Comparison of ENCODE assay signal across 8 cellular contexts in genomic region chr5:77852068-77852513, GRCh38.
DNase-seq lines count a peak whose midpoint lies in the region; ATAC-seq and TF ChIP-seq lines count a peak whose summit lies in the region.

No MANE protein-coding gene starts in this region.

- H3K27ac ChIP-seq in HUES48 (ENCODE audit: low read depth, low read length) (no peak overlapping the region), dorsolateral prefrontal cortex (peak overlapping the region; percentile 1 to 94 (median 81))
- H3K27ac ChIP-seq in naive thymus-derived CD4-positive, alpha-beta T cell (ENCODE audit: low read depth, low read length): no peak overlapping the region

- TF ChIP-seq CTCF in AG04449 (IDR thresholded peaks at IDR 0.05; ENCODE audit: insufficient read depth, low read length, missing control alignments) (no peak), dorsolateral prefrontal cortex (IDR thresholded peaks at IDR 0.05 in 54 of 56, conservative IDR thresholded peaks at IDR 0.05 in 2 of 56; ENCODE audit: low read depth in 1 of 56, partially characterized antibody in 56 of 56) (peak in 1 of 56 donors; percentile 5)

- H3K9me3 Mint-ChIP-seq in naive thymus-derived CD4-positive, alpha-beta T cell: peaks cover 0 to 4% (median 0%) of the 10 kb centered on the region in 11 donors

- H3K27ac Mint-ChIP-seq in naive thymus-derived CD4-positive, alpha-beta T cell: peak overlapping the region in 2 of 9 donors; percentile 17 to 64

- H3K36me3 Mint-ChIP-seq in naive thymus-derived CD4-positive, alpha-beta T cell: no peaks in the 10 kb centered on the region

- H3K27me3 Mint-ChIP-seq in naive thymus-derived CD4-positive, alpha-beta T cell: peaks cover 18 to 77% (median 55%) of the 10 kb centered on the region in 5 donors

- no peak for ATAC-seq in naive thymus-derived CD4-positive, alpha-beta T cell
- no peak for ATAC-seq in GM21717 (IDR thresholded peaks at IDR 0.05; ENCODE audit: unreplicated experiment)

- H3K36me3 ChIP-seq in HUES48 (ENCODE audit: control insufficient read depth, insufficient read depth, low read length): no peaks in the 10 kb centered on the region
- no peaks in the 10 kb centered on the region for H3K36me3 ChIP-seq in naive thymus-derived CD4-positive, alpha-beta T cell (ENCODE audit: control insufficient read depth in 2 of 3, insufficient read depth in 3 of 3, low read length in 3 of 3)

- no peaks in the 10 kb centered on the region for H3K9me3 ChIP-seq in HUES48 (ENCODE audit: control insufficient read depth, insufficient read depth, low read length)
- H3K9me3 ChIP-seq in naive thymus-derived CD4-positive, alpha-beta T cell (ENCODE audit: control insufficient read depth in 2 of 3, low read length in 3 of 3): no peaks in the 10 kb centered on the region

- H3K4me3 Mint-ChIP-seq in naive thymus-derived CD4-positive, alpha-beta T cell: peak overlapping the region; percentile 79 to 92 (median 84)

- no peak for DNase-seq in AG04449 (ENCODE audit: low read depth, low spot score)
- no peak for DNase-seq in dorsolateral prefrontal cortex
- no peak for DNase-seq in naive thymus-derived CD4-positive, alpha-beta T cell
- DNase-seq in ACHN: no peak
- no peak for DNase-seq in NCI-H187 treated with DMSO at 0.1 percent for 48 hours (lab: John Stamatoyannopoulos, UW)
- DNase-seq in HuH-7.5 (ENCODE audit: low spot score): no peak

- H3K4me3 ChIP-seq in AG04449 (ENCODE audit: low read depth, low read length) (peak overlapping the region; percentile 61), HUES48 (ENCODE audit: low read depth, low read length) (peak overlapping the region; percentile 65), dorsolateral prefrontal cortex (peak overlapping the region; percentile 41 to 78 (median 67))
- peak overlapping the region; percentile 42 for H3K4me3 ChIP-seq in naive thymus-derived CD4-positive, alpha-beta T cell (ENCODE audit: low read length)

- CTCF ChIA-PET in AG04449 (lab: Yijun Ruan, JAX): no interaction called here
- CTCF ChIA-PET in naive thymus-derived CD4-positive, alpha-beta T cell (lab: Charles Lee): no interaction called here

- H3K9ac ChIP-seq in HUES48 (ENCODE audit: low read depth, low read length): no peak overlapping the region

- peaks cover 98% of the 10 kb centered on the region for H3K27me3 ChIP-seq in HUES48 (ENCODE audit: control insufficient read depth, insufficient read depth, low read length)
- H3K27me3 ChIP-seq in dorsolateral prefrontal cortex: peaks cover 0 to 16% (median 0%) of the 10 kb centered on the region in 45 donors
- no peaks in the 10 kb centered on the region for H3K27me3 ChIP-seq in naive thymus-derived CD4-positive, alpha-beta T cell (ENCODE audit: control insufficient read depth in 2 of 2, insufficient read depth in 2 of 2, low read length in 2 of 2)

- H3K4me1 ChIP-seq in HUES48 (ENCODE audit: control insufficient read depth, insufficient read depth, low read length): peaks cover 28% of the 10 kb centered on the region
- H3K4me1 ChIP-seq in naive thymus-derived CD4-positive, alpha-beta T cell (ENCODE audit: control insufficient read depth in 2 of 2, insufficient read depth in 2 of 2, low read length in 2 of 2): peaks cover 0 to 13% of the 10 kb centered on the region in 2 donors

- peaks cover 10 to 30% (median 18%) of the 10 kb centered on the region in 7 donors for H3K4me1 Mint-ChIP-seq in naive thymus-derived CD4-positive, alpha-beta T cell

- intact Hi-C loops in dorsolateral prefrontal cortex (cut with DNase I): loop anchor here in 1 of 2 donors (5.0 to 10.0 kb wide), 2 partner anchors 290 to 443 kb away; partner anchors contain the start of gene AP3B1
- intact Hi-C loops in naive thymus-derived CD4-positive, alpha-beta T cell (cut with micrococcal nuclease): loop anchor here (5.0 to 10.0 kb wide), 3 partner anchors 75 to 210 kb away; partner anchors contain the start of gene TBCA (in 2 of the 2)

- in situ Hi-C loops in ACHN (cut with HindIII; ENCODE audit: low pct_ligation_motif_present, low pct_unique_long_range_greater_than_20kb, low sequenced_read_pairs): no loop called here

- POLR2A ChIA-PET in AG04449 (lab: Yijun Ruan, JAX): interaction anchor here (0.6 to 0.8 kb wide), 2 partner anchors 30 to 75 kb away, joined by 3 to 4 read pairs; no protein-coding TSS in a partner anchor
- POLR2A ChIA-PET in naive thymus-derived CD4-positive, alpha-beta T cell (lab: Charles Lee): no interaction called here

Comparison
In these comparisons a context has a peak if more than half of its experiments do, and no peak if none do; other contexts are left out.
1. H3K27ac ChIP-seq: peak in dorsolateral prefrontal cortex (59 of 59); none in HUES48 (single experiment) and naive thymus-derived CD4-positive, alpha-beta T cell (single experiment).
2. Peak in every context shown above with its lines, with median percentiles within 50 percentile points of each other: H3K4me3 ChIP-seq.